ENCODE assay signal across 21 cellular contexts in genomic region chr2:116094196-116094595, GRCh38.
DNase-seq lines count a peak whose midpoint lies in the region; TF ChIP-seq lines count a peak whose summit lies in the region.
"Had no signal": no experiment of that assay in that cellular context is flagged by ENCODE, and none has a peak within 500 bp of the region (broad histone marks: within the 10 kb centered on the region; RNA-seq: fewer than 3 reads in every experiment).

No MANE protein-coding gene starts in this region.

- H3K4me1 Mint-ChIP-seq in activated CD4-positive, alpha-beta T cell treated with anti-CD3 and anti-CD28 coated beads, Interleukin-2, amount 10 ng/mL, durations not matched to agents 7 days and 5 days: no peaks in the 10 kb centered on the region
- H3K4me1 Mint-ChIP-seq: activated naive CD8-positive, alpha-beta T cell treated with anti-CD3 and anti-CD28 coated beads, Interleukin-2, amount 10 ng/mL, durations not matched to agents 7 days and 5 days; brain had no signal

- POLR2A ChIA-PET in activated CD4-positive, alpha-beta T cell treated with anti-CD3 and anti-CD28 coated beads, Interleukin-2, amount 10 ng/mL, durations not matched to agents 7 days and 5 days (lab: Charles Lee): no interaction called here

- H3K4me1 ChIP-seq in testis (no peaks in the 10 kb centered on the region), colonic mucosa (no peaks in the 10 kb centered on the region)
- H3K4me1 ChIP-seq: sigmoid colon had no signal

- no peak overlapping the region for H3K4me3 ChIP-seq in WERI-Rb-1 (ENCODE audit: low read depth, low read length)
- H3K4me3 ChIP-seq in testis: no peak overlapping the region
- no peak overlapping the region for H3K4me3 ChIP-seq in colonic mucosa
- H3K4me3 ChIP-seq: GM12878, sigmoid colon, SK-N-MC had no signal

- H3K27me3 ChIP-seq in WERI-Rb-1 (ENCODE audit: insufficient read depth, low read depth, severe bottlenecking): peaks cover 11% of the 10 kb centered on the region
- no peaks in the 10 kb centered on the region for H3K27me3 ChIP-seq in testis
- H3K27me3 ChIP-seq in colonic mucosa: no peaks in the 10 kb centered on the region
- H3K27me3 ChIP-seq: sigmoid colon had no signal

- no peaks in the 10 kb centered on the region for H3K9me3 ChIP-seq in WERI-Rb-1 (ENCODE audit: severe bottlenecking)
- no peaks in the 10 kb centered on the region for H3K9me3 ChIP-seq in testis
- no peaks in the 10 kb centered on the region for H3K9me3 ChIP-seq in colonic mucosa
- H3K9me3 ChIP-seq: sigmoid colon had no signal

- no peak overlapping the region for H3K27ac Mint-ChIP-seq in activated CD4-positive, alpha-beta T cell treated with anti-CD3 and anti-CD28 coated beads, Interleukin-2, amount 10 ng/mL, durations not matched to agents 7 days and 5 days
- H3K27ac Mint-ChIP-seq: activated CD4-positive, alpha-beta memory T cell treated with anti-CD3 and anti-CD28 coated beads for 36 hours; activated naive CD8-positive, alpha-beta T cell treated with anti-CD3 and anti-CD28 coated beads, Interleukin-2, amount 10 ng/mL, durations not matched to agents 7 days and 5 days; brain had no signal

- H3K9me3 Mint-ChIP-seq in activated CD4-positive, alpha-beta T cell treated with anti-CD3 and anti-CD28 coated beads, Interleukin-2, amount 10 ng/mL, durations not matched to agents 7 days and 5 days: peaks cover 26% of the 10 kb centered on the region

- no peaks in the 10 kb centered on the region for H3K27me3 Mint-ChIP-seq in activated CD4-positive, alpha-beta T cell treated with anti-CD3 and anti-CD28 coated beads, Interleukin-2, amount 10 ng/mL, durations not matched to agents 7 days and 5 days
- H3K27me3 Mint-ChIP-seq: activated CD4-positive, alpha-beta memory T cell treated with anti-CD3 and anti-CD28 coated beads for 36 hours; activated naive CD8-positive, alpha-beta T cell treated with anti-CD3 and anti-CD28 coated beads, Interleukin-2, amount 10 ng/mL, durations not matched to agents 7 days and 5 days; brain had no signal

- CTCF ChIA-PET in activated CD4-positive, alpha-beta T cell treated with anti-CD3 and anti-CD28 coated beads, Interleukin-2, amount 10 ng/mL, durations not matched to agents 7 days and 5 days (lab: Charles Lee): no interaction called here

- H3K9ac ChIP-seq in colonic mucosa (ENCODE audit: low read depth in 2 of 2, low read length in 2 of 2): no peak overlapping the region

- TF ChIP-seq POLR2A in testis (IDR thresholded peaks at IDR 0.05): no peak

- 50% methylated on average over 1 of the region's 1 CpG for WGBS in testis, 2 donors

- intact Hi-C loops in testis (cut with DNase I; ENCODE audit: low total_unique reads): no loop called here
- intact Hi-C loops in colonic mucosa (cut with DNase I): no loop called here

- H3K36me3 ChIP-seq in WERI-Rb-1 (no peaks in the 10 kb centered on the region), testis (ENCODE audit: low read depth, missing control alignments) (no peaks in the 10 kb centered on the region), colonic mucosa (no peaks in the 10 kb centered on the region)
- H3K36me3 ChIP-seq: sigmoid colon had no signal

- peak; percentile 2 for DNase-seq in activated CD4-positive, alpha-beta T cell treated with anti-CD3 and anti-CD28 coated beads for 48 hours
- no peak for DNase-seq in activated CD4-positive, alpha-beta T cell treated with anti-CD3 and anti-CD28 coated beads, Interleukin-2, amount 10 ng/mL, durations not matched to agents 7 days and 5 days
- peak; percentile 23 for DNase-seq in WERI-Rb-1
- DNase-seq in testis: peak; percentile 25
- no peak for DNase-seq in NCI-H187 treated with DMSO at 0.1 percent for 48 hours (lab: John Stamatoyannopoulos, UW)
- DNase-seq in HuH-7.5 (ENCODE audit: low spot score): no peak
- no peak for DNase-seq in colonic mucosa
- DNase-seq: activated CD4-positive, alpha-beta memory T cell treated with anti-CD3 and anti-CD28 coated beads for 36 hours; activated naive CD8-positive, alpha-beta T cell treated with anti-CD3 and anti-CD28 coated beads, Interleukin-2, amount 10 ng/mL, durations not matched to agents 7 days and 5 days; activated T-cell treated with anti-CD3 and anti-CD28 coated beads, Interleukin-2, amount 50 U/mL, for 48 hours; foreskin melanocyte; KBM-7; NCI-H1417; NCI-H226; sigmoid colon; stimulated activated CD4-positive, alpha-beta T cell treated with anti-CD3 and anti-CD28 coated beads, Interleukin-2, amount 100 ng/mL, for 48 hours had no signal

- no peaks in the 10 kb centered on the region for H3K36me3 Mint-ChIP-seq in activated CD4-positive, alpha-beta T cell treated with anti-CD3 and anti-CD28 coated beads, Interleukin-2, amount 10 ng/mL, durations not matched to agents 7 days and 5 days (ENCODE audit: low read depth)
- H3K36me3 Mint-ChIP-seq: activated CD4-positive, alpha-beta memory T cell treated with anti-CD3 and anti-CD28 coated beads for 36 hours; activated naive CD8-positive, alpha-beta T cell treated with anti-CD3 and anti-CD28 coated beads, Interleukin-2, amount 10 ng/mL, durations not matched to agents 7 days and 5 days; brain had no signal

- H3K4me3 Mint-ChIP-seq in activated CD4-positive, alpha-beta T cell treated with anti-CD3 and anti-CD28 coated beads, Interleukin-2, amount 10 ng/mL, durations not matched to agents 7 days and 5 days: no peak overlapping the region
- H3K4me3 Mint-ChIP-seq: activated CD4-positive, alpha-beta memory T cell treated with anti-CD3 and anti-CD28 coated beads for 36 hours; activated naive CD8-positive, alpha-beta T cell treated with anti-CD3 and anti-CD28 coated beads, Interleukin-2, amount 10 ng/mL, durations not matched to agents 7 days and 5 days had no signal

- TF ChIP-seq CTCF in LNCAP (IDR thresholded peaks at IDR 0.05) (peak; percentile 28; the same call in 1 of the 2 replicates), WERI-Rb-1 (IDR thresholded peaks at IDR 0.05; ENCODE audit: low read depth, low read length) (peak; percentile 76), testis (IDR thresholded peaks at IDR 0.05) (no peak), colonic mucosa (IDR thresholded peaks at IDR 0.05) (no peak)

- no peak overlapping the region for H3K27ac ChIP-seq in WERI-Rb-1
- no peak overlapping the region for H3K27ac ChIP-seq in testis
- no peak overlapping the region for H3K27ac ChIP-seq in colonic mucosa
- H3K27ac ChIP-seq: epithelial cell of prostate, sigmoid colon, SK-N-MC had no signal

Comparison
In these comparisons a context has a peak if more than half of its experiments do, and no peak if none do; other contexts are left out.
1. DNase-seq: peak in activated CD4-positive, alpha-beta T cell treated with anti-CD3 and anti-CD28 coated beads for 48 hours (single experiment), WERI-Rb-1 (single experiment) and testis (single experiment); none in activated CD4-positive, alpha-beta T cell treated with anti-CD3 and anti-CD28 coated beads, Interleukin-2, amount 10 ng/mL, durations not matched to agents 7 days and 5 days (single experiment), NCI-H187 treated with DMSO at 0.1 percent for 48 hours (single experiment), HuH-7.5 (single experiment) and colonic mucosa (single experiment).
2. CTCF ChIP-seq: peak in LNCAP (single experiment) and WERI-Rb-1 (single experiment); none in testis (0 of 3) and colonic mucosa (single experiment).